22 cellular contexts compared by ENCODE assay signal in the genomic region with DNA sequence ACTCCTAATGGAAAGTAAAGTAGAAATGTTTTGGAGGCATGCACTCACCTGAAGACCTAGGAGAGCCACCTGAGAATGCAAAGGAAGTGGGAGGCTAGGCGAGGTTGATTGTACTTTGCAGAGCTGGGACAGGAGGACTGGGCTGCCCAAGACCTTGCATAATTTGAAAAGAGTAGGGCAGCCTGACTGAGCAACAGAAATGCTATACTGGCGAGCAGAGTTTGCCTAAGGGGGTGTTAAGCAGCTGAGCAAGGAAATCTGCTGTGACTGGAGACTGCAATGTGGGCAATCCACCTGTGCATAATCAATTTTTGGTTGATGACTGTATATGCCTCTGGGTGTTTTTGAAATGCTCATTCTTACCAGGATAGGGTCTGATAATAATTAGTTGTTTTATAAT.
A peak's percentile ranks its signal among the peaks of the same experiment; 100 is the strongest.
DNase-seq lines count a peak whose midpoint lies in the region; ATAC-seq and TF ChIP-seq lines count a peak whose summit lies in the region.
"Had no signal": no experiment of that assay in that cellular context is flagged by ENCODE, and none has a peak within 500 bp of the region (broad histone marks: within the 10 kb centered on the region; RNA-seq: fewer than 3 reads in every experiment).

No MANE protein-coding gene starts in this region.

- peaks cover 4% of the 10 kb centered on the region; the same call in 2 of the 3 replicates for H3K4me1 Mint-ChIP-seq in GM23338

- POLR2A ChIA-PET in PC-3 (lab: Charles Lee; ENCODE audit: unreplicated experiment), result no interaction called here

- BruUV-seq in PC-3 (replicated peaks; lab: Mats Ljungman, UMichigan), result no TSS peak

- H3K36me3 ChIP-seq in GM23338 (ENCODE audit: insufficient read depth) (no peaks in the 10 kb centered on the region), PC-3 (ENCODE audit: low read depth, low read length) (no peaks in the 10 kb centered on the region)
- H3K36me3 ChIP-seq: BLaER1 had no signal

- intact Hi-C loops in PC-3 (cut with micrococcal nuclease), result no loop called here

- H3K4me3 Mint-ChIP-seq in GM23338, result no peak overlapping the region
- H3K4me3 Mint-ChIP-seq: CD4-positive, alpha-beta T cell had no signal

- H3K9me3 ChIP-seq in PC-3 (ENCODE audit: low read length), result no peaks in the 10 kb centered on the region
- H3K9me3 ChIP-seq: BLaER1, SK-N-SH had no signal

- H3K9me2 ChIP-seq in GM23338 (ENCODE audit: insufficient read depth), result no peaks in the 10 kb centered on the region
- no peaks in the 10 kb centered on the region for H3K9me2 ChIP-seq in PC-3 (replicated peaks; ENCODE audit: low read length)
- H3K9me2 ChIP-seq: SK-N-SH had no signal

- TF ChIP-seq CTCF in GM23338 (conservative IDR thresholded peaks at IDR 0.05; ENCODE audit: low read depth in 2 of 2), result no peak
- TF ChIP-seq CTCF in PC-3 (conservative IDR thresholded peaks at IDR 0.05; ENCODE audit: low read depth, low read length), result no peak

- CTCF ChIA-PET in PC-3 (lab: Charles Lee), result no interaction called here

- no peak overlapping the region for H3K27ac ChIP-seq in GM23338 (ENCODE audit: low read depth)
- H3K27ac ChIP-seq in PC-3 (ENCODE audit: low read length), result no peak overlapping the region
- H3K27ac ChIP-seq: BLaER1, RWPE1 had no signal

- ATAC-seq in GM23338 (peak; percentile 53; the same call in 2 of the 3 replicates), PC-3 (peak; percentile 76), GM21576 (IDR thresholded peaks at IDR 0.05; ENCODE audit: unreplicated experiment) (no peak)
- ATAC-seq: K562 had no signal

- no peaks in the 10 kb centered on the region for H3F3A ChIP-seq in GM23338 (replicated peaks; ENCODE audit: low read depth)
- no peaks in the 10 kb centered on the region for H3F3A ChIP-seq in PC-3 (ENCODE audit: low read length, unreplicated experiment)

- H3K27me3 Mint-ChIP-seq in GM23338 (ENCODE audit: insufficient read depth, low read depth, poor library complexity), result no peaks in the 10 kb centered on the region
- H3K27me3 Mint-ChIP-seq: CD4-positive, alpha-beta T cell had no signal

- no peaks in the 10 kb centered on the region for H3K36me3 Mint-ChIP-seq in GM23338 (ENCODE audit: low read depth)

- no peaks in the 10 kb centered on the region for H3K4me1 ChIP-seq in GM23338 (ENCODE audit: insufficient read depth)
- H3K4me1 ChIP-seq in PC-3 (ENCODE audit: insufficient read depth, low read length), result peaks cover 7% of the 10 kb centered on the region; the same call in 1 of the 2 replicates
- H3K4me1 ChIP-seq: BLaER1 had no signal

- no peaks in the 10 kb centered on the region for H3K9me3 Mint-ChIP-seq in GM23338

- no peak overlapping the region; the same call in 1 of the 2 replicates for H3K27ac Mint-ChIP-seq in GM23338
- H3K27ac Mint-ChIP-seq: CD4-positive, alpha-beta T cell had no signal

- no peak overlapping the region for H3K4me2 ChIP-seq in GM23338
- peak overlapping the region; percentile 29; the same call in 1 of the 2 replicates for H3K4me2 ChIP-seq in PC-3 (ENCODE audit: low read length)
- H3K4me2 ChIP-seq: BLaER1, SK-N-SH had no signal

- no peak overlapping the region for H3K4me3 ChIP-seq in GM23338
- H3K4me3 ChIP-seq in PC-3 (ENCODE audit: low read length), result no peak overlapping the region
- H3K4me3 ChIP-seq: BLaER1, K562 had no signal

- no peak overlapping the region for H3K9ac ChIP-seq in PC-3 (ENCODE audit: low read length)
- H3K9ac ChIP-seq: BLaER1, SK-N-SH had no signal

- DNase-seq in GM23338 (ENCODE audit: low spot score) (peak; percentile 15), PC-3 (peak; percentile 37), ecto neural progenitor cell (ENCODE audit: low spot score) (peak; percentile 52), left kidney (ENCODE audit: low read depth, low spot score) (peak; percentile 44), 8988T (no peak), NCI-H2227 treated with DMSO at 0.1 percent for 48 hours (lab: John Stamatoyannopoulos, UW) (no peak)
- no peak for DNase-seq in stimulated activated CD4-positive, alpha-beta T cell treated with anti-CD3 and anti-CD28 coated beads, Interleukin-2, amount 100 ng/mL, for 48 hours
- DNase-seq: ACHN; CD4-positive, alpha-beta T cell; COR-L47; DMS 273 treated with DMSO at 0.1 percent for 48 hours; DND-41; NCI-H1092; NCI-H146; NCI-H2081 treated with DMSO at 0.1 percent for 48 hours; NCI-H69; SHP77 treated with DMSO at 0.1 percent for 48 hours; SK-N-SH had no signal

- H3K27me3 ChIP-seq in GM23338 (ENCODE audit: insufficient read depth) (no peaks in the 10 kb centered on the region), PC-3 (ENCODE audit: low read length) (no peaks in the 10 kb centered on the region)
- H3K27me3 ChIP-seq: BLaER1 had no signal

- no peaks in the 10 kb centered on the region for H4K20me1 ChIP-seq in GM23338 (replicated peaks; ENCODE audit: insufficient read depth)
- no peaks in the 10 kb centered on the region for H4K20me1 ChIP-seq in PC-3 (ENCODE audit: low read length)
- H4K20me1 ChIP-seq: BLaER1 had no signal

- H2AFZ ChIP-seq in GM23338 (peak overlapping the region; percentile 74), PC-3 (ENCODE audit: low read length) (no peak overlapping the region)

- no peaks in the 10 kb centered on the region for H3K79me2 ChIP-seq in GM23338 (replicated peaks; ENCODE audit: insufficient read depth)
- no peaks in the 10 kb centered on the region for H3K79me2 ChIP-seq in PC-3 (ENCODE audit: low read length)

TF ChIP-seq in GM23338, 12 proteins besides CTCF, POLR2A, EP300 and RAD21:
- no peak for TF ChIP-seq POLR2AphosphoS5 (IDR thresholded peaks at IDR 0.05; ENCODE audit: low read depth)
- TF ChIP-seq JUNB (IDR thresholded peaks at IDR 0.05; ENCODE audit: unreplicated experiment), result no peak
- no peak for TF ChIP-seq EZH2 (IDR thresholded peaks at IDR 0.05; ENCODE audit: low read depth, unreplicated experiment)
TF ChIP-seq in GM23338: peak in this region for 0.

Comparison
In these comparisons a context has a peak if more than half of its experiments do, and no peak if none do; other contexts are left out.
1. DNase-seq: peak in GM23338 (single experiment), PC-3 (single experiment), ecto neural progenitor cell (single experiment) and left kidney (single experiment); none in 8988T (single experiment), stimulated activated CD4-positive, alpha-beta T cell treated with anti-CD3 and anti-CD28 coated beads, Interleukin-2, amount 100 ng/mL, for 48 hours (0 of 2) and NCI-H2227 treated with DMSO at 0.1 percent for 48 hours (single experiment).